ENCODE assay signal across 16 cellular contexts in genomic region chr21:45852886-45853400, GRCh38.
"Had no signal": no experiment of that assay in that cellular context is flagged by ENCODE, and none has a peak within 500 bp of the region (broad histone marks: within the 10 kb centered on the region; RNA-seq: fewer than 3 reads in every experiment).

No MANE protein-coding gene starts in this region.

- ATAC-seq: left ventricle myocardium superior; pancreas; stimulated activated naive B cell treated with anti-CD40 and anti-IgM and Interleukin-4, amounts not matched to agents 10 μg/mL and 1 μg/mL and 100 μg/mL, for 72 hours had no signal

- H3K79me2 ChIP-seq: hepatocyte had no signal

- FAIRE-seq: endometrium, keratinocyte, pancreas had no signal

- H3K36me3 Mint-ChIP-seq: stimulated activated naive B cell treated with anti-CD40 and anti-IgM and Interleukin-4, amounts not matched to agents 10 μg/mL and 1 μg/mL and 100 μg/mL, for 72 hours had no signal

- H2AFZ ChIP-seq: hepatocyte had no signal

- H3K4me3 Mint-ChIP-seq: activated CD4-positive, alpha-beta memory T cell treated with anti-CD3 and anti-CD28 coated beads, Interleukin-2, amount 10 ng/mL, durations not matched to agents 7 days and 5 days; stimulated activated naive B cell treated with anti-CD40 and anti-IgM and Interleukin-4, amounts not matched to agents 10 μg/mL and 1 μg/mL and 100 μg/mL, for 72 hours; T-helper 1 cell treated with Interleukin-12 subunit alpha and Interleukin-12 subunit beta and Interleukin-4 antibody, amounts not matched to agents 30 μg/mL and 1 μg/mL, for 36 hours had no signal

- H3K27ac ChIP-seq: dorsolateral prefrontal cortex, hepatocyte, pancreas, transverse colon, WERI-Rb-1 had no signal

- H3K4me2 ChIP-seq: hepatocyte had no signal

- H3K4me3 ChIP-seq: dorsolateral prefrontal cortex, hepatocyte, pancreas, transverse colon had no signal

- H3K9me3 ChIP-seq: pancreas, transverse colon had no signal

- DNase-seq: activated CD4-positive, alpha-beta memory T cell treated with anti-CD3 and anti-CD28 coated beads, Interleukin-2, amount 10 ng/mL, durations not matched to agents 7 days and 5 days; activated CD4-positive, alpha-beta T cell treated with anti-CD3 and anti-CD28 coated beads for 4 hours; activated naive CD4-positive, alpha-beta T cell; cerebellar nuclear complex; left ventricle myocardium superior; mesendoderm; pancreas; stimulated activated CD4-positive, alpha-beta T cell treated with anti-CD3 and anti-CD28 coated beads, Interleukin-4, amount 100 ng/mL, for 1 hour; stimulated activated naive B cell treated with anti-CD40 and anti-IgM and Interleukin-4, amounts not matched to agents 10 μg/mL and 1 μg/mL and 100 μg/mL, for 72 hours; transverse colon; WERI-Rb-1 had no signal

- H3K4me1 Mint-ChIP-seq: activated CD4-positive, alpha-beta memory T cell treated with anti-CD3 and anti-CD28 coated beads, Interleukin-2, amount 10 ng/mL, durations not matched to agents 7 days and 5 days; stimulated activated naive B cell treated with anti-CD40 and anti-IgM and Interleukin-4, amounts not matched to agents 10 μg/mL and 1 μg/mL and 100 μg/mL, for 72 hours had no signal

- H3K27ac Mint-ChIP-seq: activated CD4-positive, alpha-beta memory T cell treated with anti-CD3 and anti-CD28 coated beads, Interleukin-2, amount 10 ng/mL, durations not matched to agents 7 days and 5 days; stimulated activated naive B cell treated with anti-CD40 and anti-IgM and Interleukin-4, amounts not matched to agents 10 μg/mL and 1 μg/mL and 100 μg/mL, for 72 hours; T-helper 1 cell treated with Interleukin-12 subunit alpha and Interleukin-12 subunit beta and Interleukin-4 antibody, amounts not matched to agents 30 μg/mL and 1 μg/mL, for 36 hours had no signal

- H3K36me3 ChIP-seq: pancreas, transverse colon, WERI-Rb-1 had no signal

- H3K4me1 ChIP-seq: pancreas, transverse colon had no signal

- H3K9me3 Mint-ChIP-seq: activated CD4-positive, alpha-beta memory T cell treated with anti-CD3 and anti-CD28 coated beads, Interleukin-2, amount 10 ng/mL, durations not matched to agents 7 days and 5 days; stimulated activated naive B cell treated with anti-CD40 and anti-IgM and Interleukin-4, amounts not matched to agents 10 μg/mL and 1 μg/mL and 100 μg/mL, for 72 hours; T-helper 1 cell treated with Interleukin-12 subunit alpha and Interleukin-12 subunit beta and Interleukin-4 antibody, amounts not matched to agents 30 μg/mL and 1 μg/mL, for 36 hours had no signal

- H3K27me3 ChIP-seq: hepatocyte, pancreas, transverse colon had no signal
